In the genomic region with DNA sequence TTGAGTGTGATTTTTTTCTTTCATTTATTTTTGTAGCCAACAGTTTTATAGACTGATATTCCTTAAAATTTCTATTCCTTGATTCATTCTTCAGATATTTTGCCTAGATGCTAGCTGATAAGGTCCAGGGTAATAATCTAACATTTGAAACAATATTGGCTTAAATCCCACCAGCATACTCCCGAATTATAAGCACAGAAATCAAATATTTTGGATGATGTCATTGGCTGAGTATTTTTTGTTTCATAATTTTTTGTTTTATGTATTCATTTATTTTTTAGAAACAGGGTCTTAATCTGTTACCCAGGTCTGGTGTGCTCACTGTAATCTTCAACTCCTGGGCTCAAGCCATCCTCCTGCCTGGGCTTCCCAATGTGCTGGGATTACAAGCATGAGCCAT, we compare ENCODE assay signal across 30 cellular contexts.
"Had no signal": no experiment of that assay in that cellular context is flagged by ENCODE, and none has a peak within 500 bp of the region (broad histone marks: within the 10 kb centered on the region; RNA-seq: fewer than 3 reads in every experiment).

No MANE protein-coding gene starts in this region.

- H3K4me3 ChIP-seq: body of pancreas, esophagus muscularis mucosa, gastroesophageal sphincter, heart right ventricle had no signal

- FAIRE-seq: colon had no signal

- H3K36me3 ChIP-seq: esophagus muscularis mucosa, gastroesophageal sphincter, heart right ventricle, WERI-Rb-1 had no signal

- H3K27ac ChIP-seq: body of pancreas, esophagus muscularis mucosa, gastroesophageal sphincter, heart right ventricle, WERI-Rb-1 had no signal

- ATAC-seq: activated CD4-positive, CD25-positive, alpha-beta regulatory T cell treated with anti-CD3 and anti-CD28 coated beads, Interleukin-2, amount 50 U/mL, for 24 hours; activated CD8-positive, alpha-beta T cell treated with anti-CD3 and anti-CD28 coated beads for 36 hours; activated T-cell treated with anti-CD3 and anti-CD28 coated beads, Interleukin-2, amount 50 U/mL, for 4 hours; activated T-helper 17 cell treated with anti-CD3 and anti-CD28 coated beads, Interleukin-2, amount 50 U/mL, for 72 hours; body of pancreas; effector memory CD8-positive, alpha-beta T cell; gastroesophageal sphincter; heart right ventricle; T-helper 17 cell had no signal

- H3K4me1 ChIP-seq: body of pancreas, esophagus muscularis mucosa, gastroesophageal sphincter, heart right ventricle had no signal

- H3K27me3 ChIP-seq: body of pancreas, esophagus muscularis mucosa, gastroesophageal sphincter, heart right ventricle had no signal

- H3K9me3 ChIP-seq: body of pancreas, esophagus muscularis mucosa, gastroesophageal sphincter, heart right ventricle had no signal

- DNase-seq: activated B cell treated with CpG ODN at 0.5 μM for 24 hours; activated CD4-positive, alpha-beta T cell treated with anti-CD3 and anti-CD28 coated beads for 48 hours; activated CD4-positive, alpha-beta T cell treated with anti-CD3 and anti-CD28 coated beads, Interleukin-2, amount 50 U/mL, for 1 hour; activated CD4-positive, alpha-beta T cell treated with anti-CD3 and anti-CD28 coated beads, Interleukin-2, amount 50 U/mL, for 48 hours; activated CD8-positive, alpha-beta memory T cell treated with anti-CD3 and anti-CD28 coated beads for 24 hours; activated CD8-positive, alpha-beta T cell treated with anti-CD3 and anti-CD28 coated beads for 36 hours; activated effector memory CD4-positive, alpha-beta T cell treated with Interleukin-2 at 50 U/mL for 16 hours; activated gamma-delta T cell treated with Interleukin-2 at 50 U/mL for 16 hours; activated naive CD4-positive, alpha-beta T cell treated with anti-CD3 and anti-CD28 coated beads, Interleukin-2, amount 50 U/mL, for 16 hours; activated naive CD4-positive, alpha-beta T cell treated with Interleukin-2 at 50 U/mL for 16 hours; activated T-cell treated with anti-CD3 and anti-CD28 coated beads, Interleukin-2, amount 50 U/mL, for 4 hours; amniotic stem cell; anterior cingulate cortex; body of pancreas; caudate nucleus; cortex of kidney; dermis blood vessel endothelial cell; effector CD4-positive, alpha-beta T cell; effector memory CD8-positive, alpha-beta T cell; erythroblast; foreskin melanocyte; heart right ventricle; T-helper 17 cell; T1000; WERI-Rb-1 had no signal
